Comparison of ENCODE assay signal across 30 cellular contexts in the genomic region with DNA sequence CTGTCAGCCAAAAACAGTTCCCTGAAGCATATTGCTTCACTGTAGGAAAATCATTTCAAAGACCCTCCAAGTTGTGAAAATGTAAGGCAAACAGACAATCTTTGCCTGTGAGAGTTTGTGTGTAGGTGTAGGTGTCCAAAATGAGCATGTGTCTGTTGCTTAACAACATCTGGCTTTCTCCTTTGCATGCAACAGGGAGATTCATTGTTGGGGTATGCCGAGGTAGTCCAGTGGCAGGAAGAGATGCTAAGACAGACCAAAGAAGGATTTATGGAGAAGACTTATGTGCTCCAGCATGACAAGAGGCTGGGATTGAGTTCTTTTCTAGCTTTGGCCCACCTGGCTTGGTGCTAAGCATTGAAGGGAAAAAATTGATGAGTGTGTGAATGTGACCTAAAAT. TPM values are rescaled to one million over a fixed set of nuclear protein-coding genes. Genes with fewer than 3 reads are reported as not detected.
"Had no signal": no experiment of that assay in that cellular context is flagged by ENCODE, and none has a peak within 500 bp of the region (broad histone marks: within the 10 kb centered on the region; RNA-seq: fewer than 3 reads in every experiment).

No MANE protein-coding gene starts in this region.

- H2AFZ ChIP-seq: neural progenitor cell had no signal

- H3K9me3 Mint-ChIP-seq: neural progenitor cell had no signal

- H3K4me1 ChIP-seq: left lung, lower lobe of right lung, neural progenitor cell, pancreas, prostate gland, stomach, testis, thyroid gland, transverse colon, upper lobe of left lung, vagina had no signal

- FAIRE-seq: islet of Langerhans, kidney, pancreas had no signal

- H3K4me1 Mint-ChIP-seq: immature natural killer cell; nephron; neural progenitor cell; stimulated activated naive B cell treated with anti-CD40 and anti-IgM and Interleukin-4, amounts not matched to agents 10 μg/mL and 1 μg/mL and 100 μg/mL, for 72 hours had no signal

- DNase-seq: hypothalamus; immature natural killer cell; kidney; left colon; left lung; lower lobe of right lung; mesenchymal stem cell; naive thymus-derived CD8-positive, alpha-beta T cell; pancreas; posterior cingulate gyrus; retina; stimulated activated CD4-positive, alpha-beta T cell treated with anti-CD3 and anti-CD28 coated beads, Interleukin-12 subunit alpha, Interleukin-12 subunit beta, amount 100 ng/mL, for 4 hours; stimulated activated CD4-positive, alpha-beta T cell treated with anti-CD3 and anti-CD28 coated beads, Interleukin-15, amount 100 ng/mL, for 24 hours; stimulated activated CD4-positive, alpha-beta T cell treated with anti-CD3 and anti-CD28 coated beads, Interleukin-2, amount 100 ng/mL, for 24 hours; stimulated activated CD4-positive, alpha-beta T cell treated with anti-CD3 and anti-CD28 coated beads, Interleukin-4, amount 100 ng/mL, for 1 hour; stimulated activated naive B cell treated with anti-CD40 and anti-IgM and Interleukin-4, amounts not matched to agents 10 μg/mL and 1 μg/mL and 100 μg/mL, for 72 hours; stimulated activated naive CD8-positive, alpha-beta T cell treated with anti-CD3 and anti-CD28 coated beads, Interleukin-15, Interleukin-2, amounts not matched to agents 100 U/mL and 50 U/mL, for 24 hours; stomach; testis; thyroid gland; transverse colon; upper lobe of left lung had no signal

- H3K4me3 Mint-ChIP-seq: immature natural killer cell; naive thymus-derived CD8-positive, alpha-beta T cell; nephron; neural progenitor cell; stimulated activated naive B cell treated with anti-CD40 and anti-IgM and Interleukin-4, amounts not matched to agents 10 μg/mL and 1 μg/mL and 100 μg/mL, for 72 hours had no signal

- ATAC-seq: left colon; left lung; lower lobe of right lung; naive thymus-derived CD8-positive, alpha-beta T cell; pancreas; right cardiac atrium; sciatic nerve; stimulated activated naive B cell treated with anti-CD40 and anti-IgM and Interleukin-4, amounts not matched to agents 10 μg/mL and 1 μg/mL and 100 μg/mL, for 72 hours; stimulated activated naive CD8-positive, alpha-beta T cell treated with anti-CD3 and anti-CD28 coated beads, Interleukin-15, Interleukin-2, amounts not matched to agents 100 U/mL and 50 U/mL, for 24 hours had no signal

- H3K9me3 ChIP-seq: left lung, lower lobe of right lung, pancreas, prostate gland, testis, thyroid gland, transverse colon, upper lobe of left lung, vagina had no signal

- H3K4me3 ChIP-seq: left lung, lower lobe of right lung, neural progenitor cell, pancreas, prostate gland, skin epidermis, stomach, testis, thyroid gland, transverse colon, upper lobe of left lung, vagina had no signal

- H3K9ac ChIP-seq: neural progenitor cell had no signal

- H3K4me2 ChIP-seq: neural progenitor cell had no signal

- H3K36me3 ChIP-seq: left lung, lower lobe of right lung, neural progenitor cell, pancreas, prostate gland, stomach, thyroid gland, transverse colon, upper lobe of left lung, vagina had no signal

- H3K27ac Mint-ChIP-seq: immature natural killer cell; naive thymus-derived CD8-positive, alpha-beta T cell; nephron; neural progenitor cell; stimulated activated naive B cell treated with anti-CD40 and anti-IgM and Interleukin-4, amounts not matched to agents 10 μg/mL and 1 μg/mL and 100 μg/mL, for 72 hours had no signal

- H3K27me3 ChIP-seq: left lung, neural progenitor cell, pancreas, stomach, testis, thyroid gland, transverse colon, upper lobe of left lung, vagina had no signal

- H3K36me3 Mint-ChIP-seq: immature natural killer cell; naive thymus-derived CD8-positive, alpha-beta T cell; neural progenitor cell; stimulated activated naive B cell treated with anti-CD40 and anti-IgM and Interleukin-4, amounts not matched to agents 10 μg/mL and 1 μg/mL and 100 μg/mL, for 72 hours had no signal

- H3K27ac ChIP-seq: left lung, lower lobe of right lung, neural progenitor cell, pancreas, prostate gland, skin epidermis, stomach, testis, thyroid gland, transverse colon, upper lobe of left lung, vagina had no signal

RNA-seq across cellular contexts. Expression of a gene that starts 29.8 kb away (rescaled TPM):
- total RNA-seq: naive thymus-derived CD8-positive, alpha-beta T cell had no signal
